ENCODE assay signal across 23 cellular contexts in genomic region chrY:16101815-16102214, GRCh38.
DNase-seq lines count a peak whose midpoint lies in the region; ATAC-seq, FAIRE-seq and TF ChIP-seq lines count a peak whose summit lies in the region.
"Had no signal": no experiment of that assay in that cellular context is flagged by ENCODE, and none has a peak within 500 bp of the region (broad histone marks: within the 10 kb centered on the region; RNA-seq: fewer than 3 reads in every experiment).

No MANE protein-coding gene starts in this region.

- TF ChIP-seq CTCF in A549 (IDR thresholded peaks at IDR 0.05) = no peak
- no peak for TF ChIP-seq CTCF in WTC11 (IDR thresholded peaks at IDR 0.05)
- TF ChIP-seq CTCF in uterus (IDR thresholded peaks at IDR 0.05) = no peak
- TF ChIP-seq CTCF in mammary epithelial cell (conservative IDR thresholded peaks at IDR 0.05 in 1 of 2, IDR thresholded peaks at IDR 0.05 in 1 of 2; ENCODE audit: extremely low read depth in 1 of 2, insufficient read depth in 1 of 2, low read depth in 1 of 2, low read length in 2 of 2) = no peak

- H3K27me3 ChIP-seq in neuronal stem cell (ENCODE audit: control insufficient read depth in 3 of 3, insufficient read depth in 3 of 3, low read depth in 1 of 3, low read length in 3 of 3) (no peaks in the 10 kb centered on the region), uterus (no peaks in the 10 kb centered on the region), mammary epithelial cell (ENCODE audit: insufficient read depth, low read length) (no peaks in the 10 kb centered on the region)
- H3K27me3 ChIP-seq: BLaER1 treated with 17β-estradiol and CSF1 and Interleukin-3, amounts not matched to agents 10 nM and 100 nM had no signal

- H3K4me3 Mint-ChIP-seq in WTC11 = no peak overlapping the region
- no peak overlapping the region for H3K4me3 Mint-ChIP-seq in activated CD4-positive, alpha-beta T cell treated with anti-CD3 and anti-CD28 coated beads, Interleukin-2, amount 10 ng/mL, durations not matched to agents 7 days and 5 days
- H3K4me3 Mint-ChIP-seq: CD4-positive, alpha-beta T cell had no signal

- H2BK120ac ChIP-seq in neuronal stem cell (ENCODE audit: low read depth, low read length) = no peak overlapping the region

- H2AK5ac ChIP-seq in neuronal stem cell (ENCODE audit: low read depth, low read length) = no peak overlapping the region

- peak overlapping the region; percentile 91 for H3K27ac Mint-ChIP-seq in WTC11
- no peak overlapping the region for H3K27ac Mint-ChIP-seq in activated CD4-positive, alpha-beta T cell treated with anti-CD3 and anti-CD28 coated beads, Interleukin-2, amount 10 ng/mL, durations not matched to agents 7 days and 5 days
- H3K27ac Mint-ChIP-seq: CD4-positive, alpha-beta T cell had no signal

- no peaks in the 10 kb centered on the region for H3K9me3 ChIP-seq in A549
- H3K9me3 ChIP-seq in neuronal stem cell (replicated peaks in 1 of 2; ENCODE audit: control insufficient read depth in 2 of 2, insufficient read depth in 1 of 2, low read depth in 1 of 2, low read length in 2 of 2) = no peaks in the 10 kb centered on the region
- no peaks in the 10 kb centered on the region for H3K9me3 ChIP-seq in uterus
- no peaks in the 10 kb centered on the region for H3K9me3 ChIP-seq in mammary epithelial cell (replicated peaks; ENCODE audit: insufficient read depth, low read length)
- H3K9me3 ChIP-seq: BLaER1 treated with 17β-estradiol and CSF1 and Interleukin-3, amounts not matched to agents 10 nM and 100 nM had no signal

- H3K36me3 Mint-ChIP-seq in WTC11 = peaks cover 24% of the 10 kb centered on the region
- no peaks in the 10 kb centered on the region for H3K36me3 Mint-ChIP-seq in activated CD4-positive, alpha-beta T cell treated with anti-CD3 and anti-CD28 coated beads, Interleukin-2, amount 10 ng/mL, durations not matched to agents 7 days and 5 days (ENCODE audit: low read depth)

- 25% methylated on average over 1 of the region's 1 CpG for WGBS in A549 (ENCODE audit: missing lambda C conversion rate)
- WGBS in neuronal stem cell (ENCODE audit: extremely low coverage in 2 of 2, insufficient read length in 2 of 2, insufficient replicate concordance in 1 of 2), 2 donors = no CpG with 5 or more reads among the region's 1 CpG
- WGBS in mammary epithelial cell (ENCODE audit: low coverage, missing lambda C conversion rate) = no CpG with 5 or more reads among the region's 1 CpG

- DNase-seq in A549 (ENCODE audit: low read depth in 1 of 2, low spot score in 1 of 2) = no peak
- DNase-seq in WTC11 (ENCODE audit: low spot score) = no peak
- peak; percentile 1 for DNase-seq in iPS-NIHi11 (ENCODE audit: low spot score)
- DNase-seq in neuronal stem cell (ENCODE audit: low spot score) = peak; percentile 2
- no peak for DNase-seq in uterus
- no peak for DNase-seq in mammary epithelial cell
- no peak for DNase-seq in activated CD4-positive, alpha-beta T cell treated with anti-CD3 and anti-CD28 coated beads, Interleukin-2, amount 10 ng/mL, durations not matched to agents 7 days and 5 days
- DNase-seq: CD4-positive, alpha-beta T cell; DMS53; Karpas-422; NCI-H1092 treated with DMSO at 0.1 percent for 48 hours; NCI-H1436; NCI-H187; NCI-H2081 treated with DMSO at 0.1 percent for 48 hours; NCI-H2171; NCI-H226; NCI-H510A; NCI-H69; SHP77 had no signal

- H3K14ac ChIP-seq in neuronal stem cell (ENCODE audit: low read length) = no peak overlapping the region

- no peaks in the 10 kb centered on the region for H4K20me1 ChIP-seq in mammary epithelial cell (ENCODE audit: insufficient read depth, low read length)
- H4K20me1 ChIP-seq: BLaER1 treated with 17β-estradiol and CSF1 and Interleukin-3, amounts not matched to agents 10 nM and 100 nM had no signal

- no peak overlapping the region for H4K8ac ChIP-seq in neuronal stem cell (ENCODE audit: low read depth, low read length)

- H2BK12ac ChIP-seq in neuronal stem cell (ENCODE audit: low read length) = no peak overlapping the region

- in situ Hi-C loops in mammary epithelial cell (cut with MboI; ENCODE audit: low sequenced_read_pairs in 2 of 2) = no loop called here

- peaks cover 55% of the 10 kb centered on the region for H3K4me1 Mint-ChIP-seq in WTC11
- H3K4me1 Mint-ChIP-seq in activated CD4-positive, alpha-beta T cell treated with anti-CD3 and anti-CD28 coated beads, Interleukin-2, amount 10 ng/mL, durations not matched to agents 7 days and 5 days = no peaks in the 10 kb centered on the region

- TF ChIP-seq POLR2A in A549 (IDR thresholded peaks at IDR 0.05; ENCODE audit: low read length) (no peak), uterus (IDR thresholded peaks at IDR 0.05) (no peak)

- H2BK15ac ChIP-seq in neuronal stem cell (ENCODE audit: low read length) = no peak overlapping the region

- no peak overlapping the region for H3K4ac ChIP-seq in neuronal stem cell (ENCODE audit: low read length)

- H3K9ac ChIP-seq in neuronal stem cell (ENCODE audit: low read depth, low read length, poor library complexity) (no peak overlapping the region), mammary epithelial cell (ENCODE audit: insufficient read depth, low read length) (no peak overlapping the region)
- H3K9ac ChIP-seq: BLaER1 treated with 17β-estradiol and CSF1 and Interleukin-3, amounts not matched to agents 10 nM and 100 nM had no signal

- no TSS peak for BruUV-seq in mammary epithelial cell (replicated peaks; lab: Mats Ljungman, UMichigan)

- POLR2A ChIA-PET in A549 (lab: Yijun Ruan, JAX) = no interaction called here
- POLR2A ChIA-PET in WTC11 (lab: Charles Lee) = no interaction called here
- POLR2A ChIA-PET in activated CD4-positive, alpha-beta T cell treated with anti-CD3 and anti-CD28 coated beads, Interleukin-2, amount 10 ng/mL, durations not matched to agents 7 days and 5 days (lab: Charles Lee) = no interaction called here

- no peak overlapping the region for H2AFZ ChIP-seq in neuronal stem cell (ENCODE audit: low read length)
- H2AFZ ChIP-seq in mammary epithelial cell (ENCODE audit: low read depth, low read length) = no peak overlapping the region

- no peak overlapping the region for H3K18ac ChIP-seq in neuronal stem cell (ENCODE audit: low read length)

- no peak overlapping the region for H3K27ac ChIP-seq in A549
- H3K27ac ChIP-seq in neuronal stem cell (replicated peaks; ENCODE audit: low read length) = peak overlapping the region; percentile 73
- no peak overlapping the region for H3K27ac ChIP-seq in uterus
- no peak overlapping the region for H3K27ac ChIP-seq in mammary epithelial cell (ENCODE audit: insufficient read depth, low read depth, low read length)
- H3K27ac ChIP-seq: BLaER1 treated with 17β-estradiol and CSF1 and Interleukin-3, amounts not matched to agents 10 nM and 100 nM; RWPE1 had no signal

- H3K23ac ChIP-seq in neuronal stem cell (ENCODE audit: low read depth, low read length, poor library complexity) = no peak overlapping the region

- no peak overlapping the region for H3K4me3 ChIP-seq in A549
- no peak overlapping the region for H3K4me3 ChIP-seq in neuronal stem cell (ENCODE audit: low read length in 2 of 2)
- no peak overlapping the region for H3K4me3 ChIP-seq in uterus
- no peak overlapping the region for H3K4me3 ChIP-seq in mammary epithelial cell (replicated peaks in 1 of 3; ENCODE audit: insufficient read depth in 1 of 3, low read depth in 2 of 3, low read length in 3 of 3)
- H3K4me3 ChIP-seq: BLaER1 treated with 17β-estradiol and CSF1 and Interleukin-3, amounts not matched to agents 10 nM and 100 nM had no signal

- dilution Hi-C loops in mammary epithelial cell (cut with HindIII; ENCODE audit: low sequenced_read_pairs) = no loop called here

- H4K91ac ChIP-seq in neuronal stem cell (ENCODE audit: low read depth, low read length, poor library complexity) = no peak overlapping the region

- H3K4me1 ChIP-seq in A549 (no peaks in the 10 kb centered on the region), neuronal stem cell (ENCODE audit: control insufficient read depth in 2 of 2, insufficient read depth in 1 of 2, low read depth in 1 of 2, low read length in 2 of 2) (no peaks in the 10 kb centered on the region), uterus (no peaks in the 10 kb centered on the region), mammary epithelial cell (ENCODE audit: insufficient read depth, low read length) (no peaks in the 10 kb centered on the region)
- H3K4me1 ChIP-seq: BLaER1 treated with 17β-estradiol and CSF1 and Interleukin-3, amounts not matched to agents 10 nM and 100 nM had no signal

- peaks cover 16% of the 10 kb centered on the region; the same call in 1 of the 2 replicates for H3K9me3 Mint-ChIP-seq in WTC11
- no peaks in the 10 kb centered on the region for H3K9me3 Mint-ChIP-seq in activated CD4-positive, alpha-beta T cell treated with anti-CD3 and anti-CD28 coated beads, Interleukin-2, amount 10 ng/mL, durations not matched to agents 7 days and 5 days

- no peaks in the 10 kb centered on the region for H3K27me3 Mint-ChIP-seq in WTC11 (ENCODE audit: low read depth)
- H3K27me3 Mint-ChIP-seq in activated CD4-positive, alpha-beta T cell treated with anti-CD3 and anti-CD28 coated beads, Interleukin-2, amount 10 ng/mL, durations not matched to agents 7 days and 5 days = no peaks in the 10 kb centered on the region
- H3K27me3 Mint-ChIP-seq: CD4-positive, alpha-beta T cell had no signal

- CTCF ChIA-PET in A549 (lab: Yijun Ruan, JAX) (no interaction called here), WTC11 (lab: Charles Lee) (no interaction called here), mammary epithelial cell (lab: Charles Lee; ENCODE audit: low non-redundant PET) (no interaction called here)
- CTCF ChIA-PET in activated CD4-positive, alpha-beta T cell treated with anti-CD3 and anti-CD28 coated beads, Interleukin-2, amount 10 ng/mL, durations not matched to agents 7 days and 5 days (lab: Charles Lee) = no interaction called here

- ATAC-seq in A549 (no peak), WTC11 (peak; percentile 51)
- ATAC-seq: HCT116, Panc1 had no signal

- intact Hi-C loops in uterus (cut with DNase I; ENCODE audit: low total_unique reads) = no loop called here
- intact Hi-C loops in mammary epithelial cell (cut with micrococcal nuclease) = no loop called here

- no peak for TF ChIP-seq RAD21 in A549 (conservative IDR thresholded peaks at IDR 0.05 in 1 of 2, IDR thresholded peaks at IDR 0.05 in 1 of 2)

- no peak for TF ChIP-seq EP300 in A549 (IDR thresholded peaks at IDR 0.05)

- H3K36me3 ChIP-seq in neuronal stem cell (replicated peaks in 1 of 2; ENCODE audit: control insufficient read depth in 2 of 2, insufficient read depth in 2 of 2, low read length in 2 of 2) (no peaks in the 10 kb centered on the region), uterus (no peaks in the 10 kb centered on the region), mammary epithelial cell (ENCODE audit: insufficient read depth, low read length) (no peaks in the 10 kb centered on the region)
- H3K36me3 ChIP-seq: BLaER1 treated with 17β-estradiol and CSF1 and Interleukin-3, amounts not matched to agents 10 nM and 100 nM had no signal

- H3K79me1 ChIP-seq in neuronal stem cell (ENCODE audit: low read depth, low read length) = no peaks in the 10 kb centered on the region

- FAIRE-seq in A549 (lab: Jason Lieb, UNC) = peak; percentile 18

- no peaks in the 10 kb centered on the region for H3K79me2 ChIP-seq in mammary epithelial cell (ENCODE audit: insufficient read depth, low read length)

- H3K4me2 ChIP-seq in A549 = no peak overlapping the region
- no peak overlapping the region for H3K4me2 ChIP-seq in neuronal stem cell (ENCODE audit: insufficient read depth, low read length, poor library complexity, severe bottlenecking)
- no peak overlapping the region for H3K4me2 ChIP-seq in mammary epithelial cell (ENCODE audit: insufficient read depth, low read depth, low read length)
- H3K4me2 ChIP-seq: BLaER1 treated with 17β-estradiol and CSF1 and Interleukin-3, amounts not matched to agents 10 nM and 100 nM had no signal

- H2BK5ac ChIP-seq in neuronal stem cell (ENCODE audit: low read length) = no peak overlapping the region

Comparison
In these comparisons a context has a peak if more than half of its experiments do, and no peak if none do; other contexts are left out.
1. DNase-seq: peak in iPS-NIHi11 (single experiment) and neuronal stem cell (single experiment); none in A549 (0 of 2), WTC11 (single experiment), uterus (0 of 2), mammary epithelial cell (single experiment) and activated CD4-positive, alpha-beta T cell treated with anti-CD3 and anti-CD28 coated beads, Interleukin-2, amount 10 ng/mL, durations not matched to agents 7 days and 5 days (single experiment).